Comparison of ENCODE assay signal across 13 cellular contexts in genomic region chr4:69910016-69910782, GRCh38. TPM values are rescaled to one million over a fixed set of nuclear protein-coding genes. Genes with fewer than 3 reads are reported as not detected.
A peak's percentile ranks its signal among the peaks of the same experiment; 100 is the strongest.
DNase-seq lines count a peak whose midpoint lies in the region; ATAC-seq, FAIRE-seq and TF ChIP-seq lines count a peak whose summit lies in the region.
"Had no signal": no experiment of that assay in that cellular context is flagged by ENCODE, and none has a peak within 500 bp of the region (broad histone marks: within the 10 kb centered on the region; RNA-seq: fewer than 3 reads in every experiment).

No MANE protein-coding gene starts in this region.

- no peak overlapping the region for H3K4me2 ChIP-seq in hepatocyte

- WGBS in gastroesophageal sphincter (ENCODE audit: low coverage in 1 of 2), 2 donors: 75% methylated on average over 2 of the region's 2 CpGs; no CpG with 5 or more reads in 1 of the 2 donors
- 76% methylated on average over 2 of the region's 2 CpGs for WGBS in hepatocyte (ENCODE audit: low lambda C conversion rate, missing lambda C conversion rate)

- TF ChIP-seq CTCF in GM10248 (IDR thresholded peaks at IDR 0.05; ENCODE audit: control extremely low read depth, extremely low read depth, low read depth, missing control alignments) (no peak), cardiac fibroblast (IDR thresholded peaks at IDR 0.05; ENCODE audit: low read depth, low read length) (no peak), gastroesophageal sphincter (IDR thresholded peaks at IDR 0.05) (no peak), hepatocyte (IDR thresholded peaks at IDR 0.05; ENCODE audit: poor library complexity) (no peak)

- no peak for TF ChIP-seq POLR2A in gastroesophageal sphincter (IDR thresholded peaks at IDR 0.05)

- H3K4me3 ChIP-seq in cardiac fibroblast (replicated peaks in 1 of 2; ENCODE audit: low read depth in 2 of 2, low read length in 2 of 2) (no peak overlapping the region), gastroesophageal sphincter (no peak overlapping the region), hepatocyte (no peak overlapping the region)
- H3K4me3 ChIP-seq: breast epithelium, ovary, Peyer's patch had no signal

- peak; percentile 87 for ATAC-seq in GM19463 (IDR thresholded peaks at IDR 0.05; ENCODE audit: unreplicated experiment)
- ATAC-seq in HG03095 (IDR thresholded peaks at IDR 0.05; ENCODE audit: unreplicated experiment): peak; percentile 83
- ATAC-seq in gastroesophageal sphincter: no peak

- no peaks in the 10 kb centered on the region for H3K79me2 ChIP-seq in hepatocyte

- no peaks in the 10 kb centered on the region for H3K27me3 ChIP-seq in gastroesophageal sphincter
- no peaks in the 10 kb centered on the region for H3K27me3 ChIP-seq in hepatocyte
- H3K27me3 ChIP-seq: breast epithelium, ovary, Peyer's patch had no signal

- H2AFZ ChIP-seq in hepatocyte: no peak overlapping the region

- CTCF ChIA-PET in GM10248 (lab: Yijun Ruan, JAX): no interaction called here

- H3K9me3 ChIP-seq in gastroesophageal sphincter (no peaks in the 10 kb centered on the region), hepatocyte (ENCODE audit: low read depth) (no peaks in the 10 kb centered on the region)
- H3K9me3 ChIP-seq: breast epithelium, ovary, Peyer's patch had no signal

- no peak overlapping the region for H3K27ac ChIP-seq in gastroesophageal sphincter
- no peak overlapping the region for H3K27ac ChIP-seq in hepatocyte
- H3K27ac ChIP-seq: breast epithelium, ovary, Peyer's patch had no signal

- H4K20me1 ChIP-seq in hepatocyte (ENCODE audit: insufficient read depth, poor library complexity, severe bottlenecking): no peaks in the 10 kb centered on the region

- FAIRE-seq in frontal cortex (lab: Jason Lieb, UNC): no peak

- TF ChIP-seq EP300 in gastroesophageal sphincter (IDR thresholded peaks at IDR 0.05): no peak

- no peaks in the 10 kb centered on the region for H3K36me3 ChIP-seq in gastroesophageal sphincter
- no peaks in the 10 kb centered on the region for H3K36me3 ChIP-seq in hepatocyte (replicated peaks; ENCODE audit: insufficient read depth, low read depth)
- H3K36me3 ChIP-seq: breast epithelium, ovary, Peyer's patch had no signal

- H3K4me1 ChIP-seq in gastroesophageal sphincter (no peaks in the 10 kb centered on the region), hepatocyte (ENCODE audit: insufficient read depth) (no peaks in the 10 kb centered on the region)
- H3K4me1 ChIP-seq: breast epithelium, Peyer's patch had no signal

- peak; percentile 15 for DNase-seq in GM10248 (ENCODE audit: extremely low spot score)
- peak; percentile 80 to 81 for DNase-seq in cardiac fibroblast (ENCODE audit: low read depth in 2 of 2)
- no peak for DNase-seq in hepatocyte (ENCODE audit: low spot score)
- no peak for DNase-seq in frontal cortex (ENCODE audit: low spot score in 2 of 2)
- DNase-seq in NCI-H446 treated with DMSO at 0.1 percent for 48 hours (lab: John Stamatoyannopoulos, UW): no peak
- DNase-seq: activated CD4-positive, alpha-beta memory T cell treated with anti-CD3 and anti-CD28 coated beads, Interleukin-2, amount 10 ng/mL, durations not matched to agents 7 days and 5 days; ovary; Peyer's patch had no signal

- POLR2A ChIA-PET in GM10248 (lab: Yijun Ruan, JAX): no interaction called here

- H3K9me2 ChIP-seq in hepatocyte (replicated peaks; ENCODE audit: insufficient read depth): no peaks in the 10 kb centered on the region

RNA-seq across cellular contexts. Expression of gene CSN1S1, which starts 20.7 kb away (rescaled TPM):
- not detected for total RNA-seq in gastroesophageal sphincter
- total RNA-seq in hepatocyte: not detected in 2 replicates
- polyA plus RNA-seq in hepatocyte: not detected in 2 replicates
- total RNA-seq in frontal cortex: 0.41 TPM
- total RNA-seq: activated CD4-positive, alpha-beta memory T cell treated with anti-CD3 and anti-CD28 coated beads, Interleukin-2, amount 10 ng/mL, durations not matched to agents 7 days and 5 days; ovary; Peyer's patch had no signal
- polyA plus RNA-seq: BJ, ovary had no signal

RNA-seq across cellular contexts. Expression of gene SULT1E1, which starts 50.3 kb away (rescaled TPM):
- not detected for total RNA-seq in gastroesophageal sphincter
- total RNA-seq in hepatocyte: 69.8 and 72.5 TPM in 2 replicates
- polyA plus RNA-seq in hepatocyte: 30.8 and 42.1 TPM in 2 replicates
- total RNA-seq in frontal cortex: 11.4 TPM
- total RNA-seq: activated CD4-positive, alpha-beta memory T cell treated with anti-CD3 and anti-CD28 coated beads, Interleukin-2, amount 10 ng/mL, durations not matched to agents 7 days and 5 days had no signal
- polyA plus RNA-seq: BJ had no signal

RNA-seq across cellular contexts. Expression of gene CSN2, which starts 55.3 kb away (rescaled TPM):
- total RNA-seq in gastroesophageal sphincter (not detected), hepatocyte (not detected in 2 replicates), frontal cortex (not detected)
- not detected in 2 replicates for polyA plus RNA-seq in hepatocyte
- total RNA-seq: activated CD4-positive, alpha-beta memory T cell treated with anti-CD3 and anti-CD28 coated beads, Interleukin-2, amount 10 ng/mL, durations not matched to agents 7 days and 5 days; breast epithelium; ovary; Peyer's patch had no signal
- polyA plus RNA-seq: BJ, ovary had no signal

Comparison
In these comparisons a context has a peak if more than half of its experiments do, and no peak if none do; other contexts are left out.
1. DNase-seq: peak in GM10248 (single experiment) and cardiac fibroblast (2 of 2); none in hepatocyte (single experiment), frontal cortex (0 of 2) and NCI-H446 treated with DMSO at 0.1 percent for 48 hours (single experiment).
2. RNA of gene SULT1E1, which starts 50.3 kb away (total RNA-seq): 69.8 to 72.5 TPM in hepatocyte and 11.4 TPM in frontal cortex (single experiment); not detected in gastroesophageal sphincter; every median in the first group is over 10 times any median in the second.